Comparison of ENCODE assay signal across 9 cellular contexts in genomic region chr1:66360285-66360724, GRCh38.
DNase-seq lines count a peak whose midpoint lies in the region; ATAC-seq, FAIRE-seq and TF ChIP-seq lines count a peak whose summit lies in the region.
"Had no signal": no experiment of that assay in that cellular context is flagged by ENCODE, and none has a peak within 500 bp of the region (broad histone marks: within the 10 kb centered on the region; RNA-seq: fewer than 3 reads in every experiment).

No MANE protein-coding gene starts in this region.

- peak; percentile 41 for TF ChIP-seq CTCF in mesothelial cell of epicardium (IDR thresholded peaks at IDR 0.05; ENCODE audit: unreplicated experiment)

- no peak for FAIRE-seq in HTR-8/SVneo (lab: Jason Lieb, UNC)

- H3K4me1 Mint-ChIP-seq in mesothelial cell of epicardium, result peaks cover 58% of the 10 kb centered on the region

- no peaks in the 10 kb centered on the region for H3K9me3 Mint-ChIP-seq in mesothelial cell of epicardium
- H3K9me3 Mint-ChIP-seq: activated CD4-positive, alpha-beta memory T cell treated with anti-CD3 and anti-CD28 coated beads, Interleukin-2, amount 10 ng/mL, durations not matched to agents 7 days and 5 days had no signal

- H3K27me3 Mint-ChIP-seq in mesothelial cell of epicardium (ENCODE audit: low read depth), result no peaks in the 10 kb centered on the region
- H3K27me3 Mint-ChIP-seq: activated CD4-positive, alpha-beta memory T cell treated with anti-CD3 and anti-CD28 coated beads, Interleukin-2, amount 10 ng/mL, durations not matched to agents 7 days and 5 days had no signal

- peak overlapping the region; percentile 51 for H3K27ac Mint-ChIP-seq in mesothelial cell of epicardium

- peaks cover 31% of the 10 kb centered on the region for H3K36me3 Mint-ChIP-seq in mesothelial cell of epicardium

- ATAC-seq in HG02588 (IDR thresholded peaks at IDR 0.05; ENCODE audit: unreplicated experiment), result peak; percentile 50

- no peak overlapping the region for H3K4me3 Mint-ChIP-seq in mesothelial cell of epicardium
- H3K4me3 Mint-ChIP-seq: activated CD4-positive, alpha-beta memory T cell treated with anti-CD3 and anti-CD28 coated beads, Interleukin-2, amount 10 ng/mL, durations not matched to agents 7 days and 5 days had no signal

- DNase-seq in DMS 273 (lab: John Stamatoyannopoulos, UW; ENCODE audit: unreplicated experiment) (peak; percentile 25), DMS 273 treated with DMSO at 0.1 percent for 48 hours (lab: John Stamatoyannopoulos, UW) (no peak), NCI-H69 (lab: John Stamatoyannopoulos, UW) (peak; percentile 47), mesothelial cell of epicardium (ENCODE audit: low spot score in 2 of 2, unreplicated experiment in 2 of 2) (no peak), ureter (ENCODE audit: low spot score) (no peak), HTR-8/SVneo (ENCODE audit: insufficient read length, low spot score) (no peak)
- DNase-seq in activated CD4-positive, CD25-positive, alpha-beta regulatory T cell (lab: John Stamatoyannopoulos, UW), result no peak
- DNase-seq: activated CD4-positive, alpha-beta memory T cell treated with anti-CD3 and anti-CD28 coated beads, Interleukin-2, amount 10 ng/mL, durations not matched to agents 7 days and 5 days had no signal

Comparison
In these comparisons a context has a peak if more than half of its experiments do, and no peak if none do; other contexts are left out.
1. DNase-seq: peak in DMS 273 (single experiment) and NCI-H69 (single experiment); none in DMS 273 treated with DMSO at 0.1 percent for 48 hours (single experiment), mesothelial cell of epicardium (0 of 2), activated CD4-positive, CD25-positive, alpha-beta regulatory T cell (0 of 4), ureter (single experiment) and HTR-8/SVneo (single experiment).